8 cellular contexts compared by ENCODE assay signal in genomic region chr16:4115209-4115940, GRCh38. TPM values are rescaled to one million over a fixed set of nuclear protein-coding genes. Genes with fewer than 3 reads are reported as not detected.
DNase-seq lines count a peak whose midpoint lies in the region; ATAC-seq and TF ChIP-seq lines count a peak whose summit lies in the region.

No MANE protein-coding gene starts in this region.

- H3K36me3 ChIP-seq in ES-I3 (ENCODE audit: insufficient read depth, low read length) (no peaks in the 10 kb centered on the region), transverse colon (no peaks in the 10 kb centered on the region)

- H3K27me3 ChIP-seq in transverse colon: no peaks in the 10 kb centered on the region

- peaks cover 49% of the 10 kb centered on the region for H3K4me1 Mint-ChIP-seq in nephron progenitor cell

- H3K4me1 ChIP-seq in ES-I3 (ENCODE audit: insufficient read depth, low read length): peaks cover 12% of the 10 kb centered on the region; the same call in 1 of the 2 replicates
- H3K4me1 ChIP-seq in transverse colon: peaks cover 10 to 57% (median 47%) of the 10 kb centered on the region in 4 donors

- H3K9me3 Mint-ChIP-seq in nephron progenitor cell: no peaks in the 10 kb centered on the region

- TF ChIP-seq CTCF in nephron progenitor cell (IDR thresholded peaks at IDR 0.05) (no peak), transverse colon (IDR thresholded peaks at IDR 0.05) (no peak)

- peak overlapping the region; percentile 78 to 82 (median 79) for H3K27ac ChIP-seq in transverse colon

- intact Hi-C loops in transverse colon (cut with DNase I; ENCODE audit: low total_unique reads): loop anchor here (5.0 to 10.0 kb wide), 3 partner anchors 137 to 178 kb away; no protein-coding TSS in a partner anchor

- peak; percentile 5 for ATAC-seq in HG02763 (IDR thresholded peaks at IDR 0.05; ENCODE audit: unreplicated experiment)

- no peak for TF ChIP-seq EP300 in transverse colon (IDR thresholded peaks at IDR 0.05; ENCODE audit: low read depth)

- H3K27me3 Mint-ChIP-seq in nephron progenitor cell (ENCODE audit: low read depth, poor library complexity): peaks cover 52% of the 10 kb centered on the region

- in situ Hi-C loops in transverse colon (cut with MboI; ENCODE audit: low pct_ligation_motif_present in 1 of 4, low pct_unique_long_range_greater_than_20kb in 1 of 4, low sequenced_read_pairs in 3 of 4): loop anchor here in 2 of 4 donors (25.0 kb wide), 1 partner anchor 103 kb away; no protein-coding TSS in a partner anchor

- 19% methylated on average over 57 of the region's 73 CpGs; no CpG with 5 or more reads in 1 of the 2 donors for WGBS in transverse colon (ENCODE audit: low coverage in 1 of 2), 2 donors

- peaks cover 14% of the 10 kb centered on the region for H3K36me3 Mint-ChIP-seq in nephron progenitor cell (ENCODE audit: low read depth)

- H3K4me3 ChIP-seq in transverse colon: peak overlapping the region; percentile 61 to 83 (median 70)

- DNase-seq in NCI-H774 (lab: John Stamatoyannopoulos, UW) (peak; percentile 20), activated T-helper 1 cell treated with Interleukin-2 at 50 U/mL for 16 hours (ENCODE audit: low read depth) (peak; percentile 21), fibroblast of peridontal ligament (ENCODE audit: extremely low read depth) (peak; percentile 53), nephron progenitor cell (peak; percentile 75), transverse colon (peak; percentile 51), SKM-1 treated with dmso at 0.1 percent for 144 hours (lab: John Stamatoyannopoulos, UW; ENCODE audit: unreplicated experiment) (no peak)

- peak overlapping the region; percentile 77 for H3K4me3 Mint-ChIP-seq in nephron progenitor cell

- H3K9me3 ChIP-seq in ES-I3 (ENCODE audit: control insufficient read depth, insufficient read depth, low read length): no peaks in the 10 kb centered on the region
- H3K9me3 ChIP-seq in transverse colon: no peaks in the 10 kb centered on the region

- no peak overlapping the region for H3K27ac Mint-ChIP-seq in nephron progenitor cell

- no peak for TF ChIP-seq POLR2A in transverse colon (IDR thresholded peaks at IDR 0.05)

- peak overlapping the region; percentile 49 for H3K9ac ChIP-seq in ES-I3 (ENCODE audit: low read depth, low read length)

RNA-seq across cellular contexts. Expression of gene ADCY9, which starts 0.9 kb away (rescaled TPM):
- 10 to 100 TPM; 33.7 to 46.0 (median 37.2) TPM for total RNA-seq in transverse colon
